In genomic region chr15:57522148-57522547, GRCh38 we compare ENCODE assay signal across 18 cellular contexts.
DNase-seq lines count a peak whose midpoint lies in the region; ATAC-seq and TF ChIP-seq lines count a peak whose summit lies in the region.
"Had no signal": no experiment of that assay in that cellular context is flagged by ENCODE, and none has a peak within 500 bp of the region (broad histone marks: within the 10 kb centered on the region; RNA-seq: fewer than 3 reads in every experiment).

No MANE protein-coding gene starts in this region.

- no peaks in the 10 kb centered on the region for H3K9me3 Mint-ChIP-seq in nephron
- no peaks in the 10 kb centered on the region for H3K9me3 Mint-ChIP-seq in osteocyte (ENCODE audit: unreplicated experiment)
- H3K9me3 Mint-ChIP-seq: activated B cell treated with CpG ODN at 0.5 μM for 24 hours; activated naive CD8-positive, alpha-beta T cell treated with anti-CD3 and anti-CD28 coated beads for 36 hours; IgD-negative memory B cell had no signal

- intact Hi-C loops in heart left ventricle (cut with DNase I), result loop anchor here in 6 of 10 donors (10.0 kb wide), 2 partner anchors 377 to 1027 kb away; no protein-coding TSS in a partner anchor

- H3K4me3 Mint-ChIP-seq in nephron (no peak overlapping the region), osteocyte (ENCODE audit: unreplicated experiment) (no peak overlapping the region)
- H3K4me3 Mint-ChIP-seq: activated B cell treated with CpG ODN at 0.5 μM for 24 hours; activated naive CD8-positive, alpha-beta T cell treated with anti-CD3 and anti-CD28 coated beads for 36 hours; IgD-negative memory B cell had no signal

- ATAC-seq in heart left ventricle, result peak; percentile 76 to 87 (median 85)
- ATAC-seq in GM21786 (IDR thresholded peaks at IDR 0.05; ENCODE audit: unreplicated experiment), result no peak

- peak; percentile 46 for DNase-seq in DMS53 (lab: John Stamatoyannopoulos, UW)
- DNase-seq in NCI-H345 (lab: John Stamatoyannopoulos, UW), result peak; percentile 22
- peak in 3 of 5 donors; percentile 48 to 66 (median 59) for DNase-seq in heart left ventricle
- DNase-seq in osteocyte (ENCODE audit: extremely low spot score, unreplicated experiment), result no peak
- no peak for DNase-seq in stimulated activated CD4-positive, alpha-beta T cell treated with anti-CD3 and anti-CD28 coated beads, Interleukin-1b, Interleukin-23, amount 100 ng/mL, for 48 hours
- no peak for DNase-seq in ecto neural progenitor cell (ENCODE audit: low spot score)
- DNase-seq: activated B cell treated with CpG ODN at 0.5 μM for 24 hours; activated naive CD8-positive, alpha-beta T cell treated with anti-CD3 and anti-CD28 coated beads for 36 hours; dorsolateral prefrontal cortex; esophagus squamous epithelium; GDM1; glutamatergic neuron; small intestine; SW 1271; tibial artery had no signal

- H3K27ac Mint-ChIP-seq in nephron, result peak overlapping the region; percentile 77 to 90 (median 84)
- H3K27ac Mint-ChIP-seq in osteocyte (ENCODE audit: unreplicated experiment), result no peak overlapping the region
- H3K27ac Mint-ChIP-seq: activated B cell treated with CpG ODN at 0.5 μM for 24 hours; activated naive CD8-positive, alpha-beta T cell treated with anti-CD3 and anti-CD28 coated beads for 36 hours had no signal

- peak overlapping the region in 10 of 12 donors; percentile 19 to 73 (median 42) for H3K27ac ChIP-seq in heart left ventricle
- H3K27ac ChIP-seq: esophagus squamous epithelium, tibial artery had no signal

- peaks cover 0 to 15% (median 0%) of the 10 kb centered on the region in 9 donors for H3K36me3 ChIP-seq in heart left ventricle
- H3K36me3 ChIP-seq: tibial artery had no signal

- H3K4me1 ChIP-seq in heart left ventricle, result peaks cover 0 to 26% (median 4%) of the 10 kb centered on the region in 12 donors

- H3K4me1 Mint-ChIP-seq in nephron (peaks cover 27% of the 10 kb centered on the region), osteocyte (ENCODE audit: unreplicated experiment) (peaks cover 34% of the 10 kb centered on the region)
- H3K4me1 Mint-ChIP-seq: activated naive CD8-positive, alpha-beta T cell treated with anti-CD3 and anti-CD28 coated beads for 36 hours had no signal

- no peaks in the 10 kb centered on the region for H3K9me3 ChIP-seq in heart left ventricle
- H3K9me3 ChIP-seq: esophagus squamous epithelium, tibial artery had no signal

- no peaks in the 10 kb centered on the region for H3K27me3 ChIP-seq in heart left ventricle
- H3K27me3 ChIP-seq: esophagus squamous epithelium, tibial artery had no signal

- H3K27me3 Mint-ChIP-seq in nephron (ENCODE audit: low read depth) (peaks cover 23% of the 10 kb centered on the region), osteocyte (ENCODE audit: unreplicated experiment) (peaks cover 18% of the 10 kb centered on the region)
- H3K27me3 Mint-ChIP-seq: activated B cell treated with CpG ODN at 0.5 μM for 24 hours; activated naive CD8-positive, alpha-beta T cell treated with anti-CD3 and anti-CD28 coated beads for 36 hours; IgD-negative memory B cell had no signal

- H3K36me3 Mint-ChIP-seq in nephron (ENCODE audit: low read depth), result peaks cover 17% of the 10 kb centered on the region
- peaks cover 10% of the 10 kb centered on the region for H3K36me3 Mint-ChIP-seq in osteocyte (ENCODE audit: unreplicated experiment)
- H3K36me3 Mint-ChIP-seq: activated naive CD8-positive, alpha-beta T cell treated with anti-CD3 and anti-CD28 coated beads for 36 hours had no signal

- TF ChIP-seq CTCF in heart left ventricle (IDR thresholded peaks at IDR 0.05) (no peak), nephron (IDR thresholded peaks at IDR 0.05; ENCODE audit: unreplicated experiment in 3 of 3) (no peak), osteocyte (IDR thresholded peaks at IDR 0.05) (no peak)

- no peak for TF ChIP-seq POLR2A in heart left ventricle (IDR thresholded peaks at IDR 0.05)

- no peak overlapping the region for H3K4me3 ChIP-seq in heart left ventricle
- H3K4me3 ChIP-seq: dorsolateral prefrontal cortex, esophagus squamous epithelium, tibial artery had no signal

- WGBS in heart left ventricle, 4 donors, result 50 to 75% (median 56%) methylated on average over 9 of the region's 9 CpGs

Comparison
In these comparisons a context has a peak if more than half of its experiments do, and no peak if none do; other contexts are left out.
1. DNase-seq: peak in DMS53 (single experiment), NCI-H345 (single experiment) and heart left ventricle (3 of 5); none in osteocyte (single experiment), stimulated activated CD4-positive, alpha-beta T cell treated with anti-CD3 and anti-CD28 coated beads, Interleukin-1b, Interleukin-23, amount 100 ng/mL, for 48 hours (single experiment) and ecto neural progenitor cell (single experiment).